Comparison of ENCODE assay signal across 18 cellular contexts in the genomic region with DNA sequence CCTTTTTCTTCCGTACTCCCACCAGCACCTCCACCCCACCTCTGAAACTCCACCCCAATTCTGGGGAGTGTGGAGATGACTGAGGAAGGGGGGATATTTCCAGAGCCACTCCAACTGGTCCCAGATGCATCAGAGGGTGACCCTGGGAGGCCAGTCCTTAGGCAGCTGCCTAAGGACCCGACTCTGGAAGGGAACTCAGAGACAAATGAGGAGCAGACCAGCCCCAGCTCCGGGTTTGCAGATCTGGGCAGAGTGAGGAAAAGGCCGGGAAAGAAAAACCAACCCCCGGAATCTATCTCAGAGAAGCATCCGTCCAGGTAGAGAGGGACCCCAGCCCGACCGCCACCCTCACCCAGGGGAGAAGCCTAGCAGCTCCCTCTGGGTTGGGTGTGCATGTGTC.
"Had no signal": no experiment of that assay in that cellular context is flagged by ENCODE, and none has a peak within 500 bp of the region (broad histone marks: within the 10 kb centered on the region; RNA-seq: fewer than 3 reads in every experiment).

No MANE protein-coding gene starts in this region.

- H3K36me3 ChIP-seq: adrenal gland, esophagus muscularis mucosa, gastroesophageal sphincter, heart right ventricle had no signal

- ATAC-seq: gastroesophageal sphincter; heart right ventricle; stimulated activated naive CD8-positive, alpha-beta T cell treated with anti-CD3 and anti-CD28 coated beads, Interleukin-15, Interleukin-2, amounts not matched to agents 100 U/mL and 50 U/mL, for 24 hours had no signal

- H3K36me3 Mint-ChIP-seq: activated naive CD4-positive, alpha-beta T cell treated with anti-CD3 and anti-CD28 coated beads, Interleukin-2, amount 50 U/mL, for 24 hours; type B pancreatic cell had no signal

- H3K9me3 ChIP-seq: adrenal gland, esophagus muscularis mucosa, gastroesophageal sphincter, heart right ventricle had no signal

- DNase-seq: activated CD4-positive, alpha-beta T cell treated with anti-CD3 and anti-CD28 coated beads for 1 hour; activated CD4-positive, alpha-beta T cell treated with anti-CD3 and anti-CD28 coated beads, Interleukin-2, amount 50 U/mL, for 48 hours; activated gamma-delta T cell; adrenal gland; cerebellar nuclear complex; cortex of kidney; effector CD8-positive, alpha-beta T cell; heart right ventricle; midbrain; stimulated activated naive CD8-positive, alpha-beta T cell treated with anti-CD3 and anti-CD28 coated beads, Interleukin-15, Interleukin-2, amounts not matched to agents 100 U/mL and 50 U/mL, for 24 hours; T-helper 2 cell had no signal

- H3K27ac ChIP-seq: adrenal gland, VCaP had no signal

- H3K27me3 ChIP-seq: adrenal gland, esophagus muscularis mucosa, gastroesophageal sphincter had no signal

- H3K9me3 Mint-ChIP-seq: activated naive CD4-positive, alpha-beta T cell treated with anti-CD3 and anti-CD28 coated beads, Interleukin-2, amount 50 U/mL, for 24 hours; type B pancreatic cell had no signal

- H3K27me3 Mint-ChIP-seq: activated naive CD4-positive, alpha-beta T cell treated with anti-CD3 and anti-CD28 coated beads, Interleukin-2, amount 50 U/mL, for 24 hours; progenitor cell of endocrine pancreas had no signal

- H3K4me3 ChIP-seq: adrenal gland, esophagus muscularis mucosa, gastroesophageal sphincter, heart right ventricle, lung had no signal

- H3K27ac Mint-ChIP-seq: activated naive CD4-positive, alpha-beta T cell treated with anti-CD3 and anti-CD28 coated beads, Interleukin-2, amount 50 U/mL, for 24 hours had no signal

- H3K4me3 Mint-ChIP-seq: activated naive CD4-positive, alpha-beta T cell treated with anti-CD3 and anti-CD28 coated beads, Interleukin-2, amount 50 U/mL, for 24 hours; type B pancreatic cell had no signal
